In the genomic region with DNA sequence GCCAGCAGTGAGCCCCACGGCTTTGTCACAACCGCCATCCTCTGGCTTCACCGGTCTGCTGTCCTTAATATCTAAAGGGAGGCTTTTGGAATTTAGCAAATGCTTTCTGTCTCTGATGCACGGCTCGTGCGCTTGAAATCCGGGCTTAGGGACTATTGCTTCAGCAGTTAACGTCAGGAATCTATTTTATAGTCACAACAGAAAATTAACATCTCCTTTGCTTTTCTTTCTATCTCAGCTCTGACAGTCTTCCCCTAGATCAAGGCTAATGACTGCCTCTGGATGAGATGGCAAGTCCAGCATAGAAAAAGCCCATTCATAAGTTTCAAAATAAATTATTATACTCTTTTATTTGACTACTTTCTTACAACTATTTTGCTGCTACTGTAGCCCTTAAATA, we compare ENCODE assay signal across 38 cellular contexts.
"Had no signal": no experiment of that assay in that cellular context is flagged by ENCODE, and none has a peak within 500 bp of the region (broad histone marks: within the 10 kb centered on the region; RNA-seq: fewer than 3 reads in every experiment).

No MANE protein-coding gene starts in this region.

- H3K4me1 Mint-ChIP-seq: activated naive CD4-positive, alpha-beta T cell treated with anti-CD3 and anti-CD28 coated beads, Interleukin-2, amount 10 ng/mL, durations not matched to agents 7 days and 5 days; activated naive CD4-positive, alpha-beta T cell treated with anti-CD3 and anti-CD28 coated beads, Interleukin-2, amount 50 U/mL, for 24 hours; activated naive CD8-positive, alpha-beta T cell treated with anti-CD3 and anti-CD28 coated beads for 36 hours; activated naive CD8-positive, alpha-beta T cell treated with anti-CD3 and anti-CD28 coated beads, Interleukin-2, amount 10 ng/mL, durations not matched to agents 7 days and 5 days; activated naive CD8-positive, alpha-beta T cell treated with anti-CD3 and anti-CD28 coated beads, Interleukin-2, amount 50 U/mL, for 24 hours; activated T-helper 17 cell treated with anti-CD3 and anti-CD28 coated beads, Interleukin-2, amount 50 U/mL, for 72 hours; central memory CD8-positive, alpha-beta T cell had no signal

- DNase-seq: activated effector memory CD4-positive, alpha-beta T cell treated with anti-CD3 and anti-CD28 coated beads, Interleukin-2, amount 50 U/mL, for 16 hours; activated effector memory CD4-positive, alpha-beta T cell treated with Interleukin-2 at 50 U/mL for 16 hours; activated gamma-delta T cell; activated gamma-delta T cell treated with Interleukin-2 at 50 U/mL for 16 hours; activated naive CD4-positive, alpha-beta T cell; activated naive CD4-positive, alpha-beta T cell treated with anti-CD3 and anti-CD28 coated beads for 36 hours; activated naive CD4-positive, alpha-beta T cell treated with anti-CD3 and anti-CD28 coated beads, Interleukin-2, amount 10 ng/mL, durations not matched to agents 7 days and 5 days; activated naive CD4-positive, alpha-beta T cell treated with anti-CD3 and anti-CD28 coated beads, Interleukin-2, amount 50 U/mL, for 16 hours; activated naive CD4-positive, alpha-beta T cell treated with Interleukin-2 at 50 U/mL for 16 hours; activated naive CD8-positive, alpha-beta T cell treated with anti-CD3 and anti-CD28 coated beads for 36 hours; activated naive CD8-positive, alpha-beta T cell treated with anti-CD3 and anti-CD28 coated beads, Interleukin-2, amount 10 ng/mL, durations not matched to agents 7 days and 5 days; activated naive CD8-positive, alpha-beta T cell treated with anti-CD3 and anti-CD28 coated beads, Interleukin-2, amount 50 U/mL, for 24 hours; activated T-cell treated with anti-CD3 and anti-CD28 coated beads, Interleukin-2, amount 50 U/mL, for 1 hour; activated T-cell treated with anti-CD3 and anti-CD28 coated beads, Interleukin-2, amount 50 U/mL, for 24 hours; activated T-cell treated with anti-CD3 and anti-CD28 coated beads, Interleukin-2, amount 50 U/mL, for 4 hours; activated T-cell treated with anti-CD3 and anti-CD28 coated beads, Interleukin-2, amount 50 U/mL, for 48 hours; activated T-cell treated with anti-CD3 and anti-CD28 coated beads, Interleukin-2, amount 50 U/mL, for 72 hours; adrenal gland; amniotic stem cell; amygdala; anterior cingulate cortex; aorta; body of pancreas; brain microvascular endothelial cell; caudate nucleus; central memory CD4-positive, alpha-beta T cell; cerebellar nuclear complex had no signal

- H3K4me3 Mint-ChIP-seq: activated naive CD4-positive, alpha-beta T cell treated with anti-CD3 and anti-CD28 coated beads for 36 hours; activated naive CD4-positive, alpha-beta T cell treated with anti-CD3 and anti-CD28 coated beads, Interleukin-2, amount 10 ng/mL, durations not matched to agents 7 days and 5 days; activated naive CD4-positive, alpha-beta T cell treated with anti-CD3 and anti-CD28 coated beads, Interleukin-2, amount 50 U/mL, for 24 hours; activated naive CD8-positive, alpha-beta T cell; activated naive CD8-positive, alpha-beta T cell treated with anti-CD3 and anti-CD28 coated beads for 36 hours; activated naive CD8-positive, alpha-beta T cell treated with anti-CD3 and anti-CD28 coated beads, Interleukin-2, amount 10 ng/mL, durations not matched to agents 7 days and 5 days; activated naive CD8-positive, alpha-beta T cell treated with anti-CD3 and anti-CD28 coated beads, Interleukin-2, amount 50 U/mL, for 24 hours; activated T-cell treated with anti-CD3 and anti-CD28 coated beads, Interleukin-2, amount 50 U/mL, for 24 hours; activated T-cell treated with anti-CD3 and anti-CD28 coated beads, Interleukin-2, amount 50 U/mL, for 4 hours; activated T-cell treated with anti-CD3 and anti-CD28 coated beads, Interleukin-2, amount 50 U/mL, for 72 hours; activated T-helper 1 cell treated with anti-CD3 and anti-CD28 coated beads, Interleukin-12 subunit alpha, Interleukin-12 subunit beta, Interleukin-2, Interleukin-4 antibody, amounts not matched to agents 30 ng/mL and 10 ng/mL and 1 ng/mL, durations not matched to agents 14 hours and 24 hours and 36 hours; activated T-helper 17 cell treated with anti-CD3 and anti-CD28 coated beads, Interleukin-2, amount 50 U/mL, for 72 hours; brain; central memory CD8-positive, alpha-beta T cell had no signal

- H3K9me3 ChIP-seq: adrenal gland, body of pancreas had no signal

- H3K36me3 ChIP-seq: adrenal gland, ascending aorta, brain microvascular endothelial cell, breast epithelium, cardiac muscle cell had no signal

- H3K27me3 ChIP-seq: adrenal gland, ascending aorta, body of pancreas, brain microvascular endothelial cell, breast epithelium, cardiac muscle cell had no signal

- H3K36me3 Mint-ChIP-seq: activated naive CD4-positive, alpha-beta T cell treated with anti-CD3 and anti-CD28 coated beads, Interleukin-2, amount 10 ng/mL, durations not matched to agents 7 days and 5 days; activated naive CD4-positive, alpha-beta T cell treated with anti-CD3 and anti-CD28 coated beads, Interleukin-2, amount 50 U/mL, for 24 hours; activated naive CD8-positive, alpha-beta T cell; activated naive CD8-positive, alpha-beta T cell treated with anti-CD3 and anti-CD28 coated beads for 36 hours; activated naive CD8-positive, alpha-beta T cell treated with anti-CD3 and anti-CD28 coated beads, Interleukin-2, amount 10 ng/mL, durations not matched to agents 7 days and 5 days had no signal

- H3K4me1 ChIP-seq: adrenal gland, ascending aorta, body of pancreas, breast epithelium had no signal

- H3K27me3 Mint-ChIP-seq: activated naive CD4-positive, alpha-beta T cell treated with anti-CD3 and anti-CD28 coated beads, Interleukin-2, amount 10 ng/mL, durations not matched to agents 7 days and 5 days; activated naive CD4-positive, alpha-beta T cell treated with anti-CD3 and anti-CD28 coated beads, Interleukin-2, amount 50 U/mL, for 24 hours; activated naive CD8-positive, alpha-beta T cell treated with anti-CD3 and anti-CD28 coated beads, Interleukin-2, amount 10 ng/mL, durations not matched to agents 7 days and 5 days; activated naive CD8-positive, alpha-beta T cell treated with anti-CD3 and anti-CD28 coated beads, Interleukin-2, amount 50 U/mL, for 24 hours; activated T-cell treated with anti-CD3 and anti-CD28 coated beads, Interleukin-2, amount 50 U/mL, for 24 hours; activated T-helper 17 cell treated with anti-CD3 and anti-CD28 coated beads, Interleukin-2, amount 50 U/mL, for 72 hours; central memory CD8-positive, alpha-beta T cell had no signal

- H3K27ac ChIP-seq: adrenal gland, ascending aorta, body of pancreas, brain microvascular endothelial cell, breast epithelium, cardiac muscle cell had no signal

- H3K4me3 ChIP-seq: adrenal gland, ascending aorta, body of pancreas, breast epithelium, cardiac muscle cell had no signal

- H3K27ac Mint-ChIP-seq: activated naive CD4-positive, alpha-beta T cell treated with anti-CD3 and anti-CD28 coated beads for 36 hours; activated naive CD4-positive, alpha-beta T cell treated with anti-CD3 and anti-CD28 coated beads, Interleukin-2, amount 10 ng/mL, durations not matched to agents 7 days and 5 days; activated naive CD4-positive, alpha-beta T cell treated with anti-CD3 and anti-CD28 coated beads, Interleukin-2, amount 50 U/mL, for 24 hours; activated naive CD4-positive, alpha-beta T cell treated with anti-CD3 and anti-CD28 coated beads, Interleukin-2, amount 50 U/mL, for 72 hours; activated naive CD8-positive, alpha-beta T cell; activated naive CD8-positive, alpha-beta T cell treated with anti-CD3 and anti-CD28 coated beads for 36 hours; activated naive CD8-positive, alpha-beta T cell treated with anti-CD3 and anti-CD28 coated beads, Interleukin-2, amount 10 ng/mL, durations not matched to agents 7 days and 5 days; activated naive CD8-positive, alpha-beta T cell treated with anti-CD3 and anti-CD28 coated beads, Interleukin-2, amount 50 U/mL, for 24 hours; activated T-cell treated with anti-CD3 and anti-CD28 coated beads, Interleukin-2, amount 50 U/mL, for 24 hours; activated T-cell treated with anti-CD3 and anti-CD28 coated beads, Interleukin-2, amount 50 U/mL, for 72 hours; activated T-helper 1 cell treated with anti-CD3 and anti-CD28 coated beads, Interleukin-12 subunit alpha, Interleukin-12 subunit beta, Interleukin-2, Interleukin-4 antibody, amounts not matched to agents 30 ng/mL and 10 ng/mL and 1 ng/mL, durations not matched to agents 14 hours and 24 hours and 36 hours; activated T-helper 17 cell treated with anti-CD3 and anti-CD28 coated beads, Interleukin-2, amount 50 U/mL, for 72 hours; activated T-helper 2 cell treated with anti-CD3 and anti-CD28 coated beads, Interferon-gamma antibody, Interleukin-2, Interleukin-4, amounts not matched to agents 10 μg/mL and 5 μg/mL and 100 μg/mL, durations not matched to agents 14 hours and 24 hours and 36 hours; brain had no signal

- ATAC-seq: activated naive CD4-positive, alpha-beta T cell treated with anti-CD3 and anti-CD28 coated beads, Interleukin-2, amount 50 U/mL, for 72 hours; activated naive CD8-positive, alpha-beta T cell treated with anti-CD3 and anti-CD28 coated beads, Interleukin-2, amount 50 U/mL, for 24 hours; activated T-cell treated with anti-CD3 and anti-CD28 coated beads, Interleukin-2, amount 50 U/mL, for 4 hours; activated T-cell treated with anti-CD3 and anti-CD28 coated beads, Interleukin-2, amount 50 U/mL, for 72 hours; activated T-helper 17 cell treated with anti-CD3 and anti-CD28 coated beads, Interleukin-2, amount 50 U/mL, for 72 hours; body of pancreas had no signal
